Comparison of ENCODE assay signal across 1 cellular context in genomic region chr7:155669717-155670505, GRCh38.
TF ChIP-seq lines count a peak whose summit lies in the region.

No MANE protein-coding gene starts in this region.

TF ChIP-seq in SK-N-SH, 30 proteins besides CTCF, POLR2A, EP300 and RAD21 (continued from another document):
- TF ChIP-seq, protein P1, sequence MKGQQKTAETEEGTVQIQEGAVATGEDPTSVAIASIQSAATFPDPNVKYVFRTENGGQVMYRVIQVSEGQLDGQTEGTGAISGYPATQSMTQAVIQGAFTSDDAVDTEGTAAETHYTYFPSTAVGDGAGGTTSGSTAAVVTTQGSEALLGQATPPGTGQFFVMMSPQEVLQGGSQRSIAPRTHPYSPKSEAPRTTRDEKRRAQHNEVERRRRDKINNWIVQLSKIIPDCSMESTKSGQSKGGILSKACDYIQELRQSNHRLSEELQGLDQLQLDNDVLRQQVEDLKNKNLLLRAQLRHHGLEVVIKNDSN (IDR thresholded peaks at IDR 0.05; ENCODE audit: borderline replicate concordance, low read depth) = no peak
- TF ChIP-seq NRF1 (IDR thresholded peaks at IDR 0.05; ENCODE audit: low read depth, low read length) (no peak), NFIC (IDR thresholded peaks at IDR 0.05; ENCODE audit: borderline replicate concordance) (peak; percentile 14; the same call in 1 of the 2 replicates), RFX5 (IDR thresholded peaks at IDR 0.05; ENCODE audit: low read length) (no peak), RXRA (IDR thresholded peaks at IDR 0.05; ENCODE audit: borderline replicate concordance, low read depth) (no peak), CHD2 (IDR thresholded peaks at IDR 0.05; ENCODE audit: low read length, partially characterized antibody) (no peak), MEF2A (IDR thresholded peaks at IDR 0.05; ENCODE audit: borderline replicate concordance, low read depth) (no peak), YY1 (IDR thresholded peaks at IDR 0.05; ENCODE audit: low read depth) (no peak), FOSL2 (IDR thresholded peaks at IDR 0.05; ENCODE audit: borderline replicate concordance, low read depth) (no peak), TEAD4 (IDR thresholded peaks at IDR 0.05; ENCODE audit: borderline replicate concordance, insufficient read depth) (no peak), EZH2phosphoT487 (IDR thresholded peaks at IDR 0.05; ENCODE audit: borderline replicate concordance, low read depth) (no peak)
- TF ChIP-seq, protein P2, sequence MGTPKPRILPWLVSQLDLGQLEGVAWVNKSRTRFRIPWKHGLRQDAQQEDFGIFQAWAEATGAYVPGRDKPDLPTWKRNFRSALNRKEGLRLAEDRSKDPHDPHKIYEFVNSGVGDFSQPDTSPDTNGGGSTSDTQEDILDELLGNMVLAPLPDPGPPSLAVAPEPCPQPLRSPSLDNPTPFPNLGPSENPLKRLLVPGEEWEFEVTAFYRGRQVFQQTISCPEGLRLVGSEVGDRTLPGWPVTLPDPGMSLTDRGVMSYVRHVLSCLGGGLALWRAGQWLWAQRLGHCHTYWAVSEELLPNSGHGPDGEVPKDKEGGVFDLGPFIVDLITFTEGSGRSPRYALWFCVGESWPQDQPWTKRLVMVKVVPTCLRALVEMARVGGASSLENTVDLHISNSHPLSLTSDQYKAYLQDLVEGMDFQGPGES (IDR thresholded peaks at IDR 0.05; ENCODE audit: low read depth, low read length) = no peak
- TF ChIP-seq, protein P3, sequence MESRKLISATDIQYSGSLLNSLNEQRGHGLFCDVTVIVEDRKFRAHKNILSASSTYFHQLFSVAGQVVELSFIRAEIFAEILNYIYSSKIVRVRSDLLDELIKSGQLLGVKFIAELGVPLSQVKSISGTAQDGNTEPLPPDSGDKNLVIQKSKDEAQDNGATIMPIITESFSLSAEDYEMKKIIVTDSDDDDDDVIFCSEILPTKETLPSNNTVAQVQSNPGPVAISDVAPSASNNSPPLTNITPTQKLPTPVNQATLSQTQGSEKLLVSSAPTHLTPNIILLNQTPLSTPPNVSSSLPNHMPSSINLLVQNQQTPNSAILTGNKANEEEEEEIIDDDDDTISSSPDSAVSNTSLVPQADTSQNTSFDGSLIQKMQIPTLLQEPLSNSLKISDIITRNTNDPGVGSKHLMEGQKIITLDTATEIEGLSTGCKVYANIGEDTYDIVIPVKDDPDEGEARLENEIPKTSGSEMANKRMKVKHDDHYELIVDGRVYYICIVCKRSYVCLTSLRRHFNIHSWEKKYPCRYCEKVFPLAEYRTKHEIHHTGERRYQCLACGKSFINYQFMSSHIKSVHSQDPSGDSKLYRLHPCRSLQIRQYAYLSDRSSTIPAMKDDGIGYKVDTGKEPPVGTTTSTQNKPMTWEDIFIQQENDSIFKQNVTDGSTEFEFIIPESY (IDR thresholded peaks at IDR 0.05; ENCODE audit: borderline replicate concordance, low read depth) = no peak
TF ChIP-seq in SK-N-SH: peak in this region for 6.
